In genomic region chr11:63508745-63509144, GRCh38 we compare ENCODE assay signal across 23 cellular contexts. TPM values are rescaled to one million over a fixed set of nuclear protein-coding genes. Genes with fewer than 3 reads are reported as not detected.
"Had no signal": no experiment of that assay in that cellular context is flagged by ENCODE, and none has a peak within 500 bp of the region (broad histone marks: within the 10 kb centered on the region; RNA-seq: fewer than 3 reads in every experiment).

No MANE protein-coding gene starts in this region.

- ATAC-seq: activated CD4-positive, alpha-beta T cell treated with anti-CD3 and anti-CD28 coated beads for 36 hours; gastroesophageal sphincter had no signal

- DNase-seq: activated B cell treated with CpG ODN at 0.5 μM for 24 hours; activated CD4-positive, alpha-beta T cell treated with anti-CD3 and anti-CD28 coated beads, Interleukin-2, amount 50 U/mL, for 4 hours; activated CD8-positive, alpha-beta memory T cell treated with anti-CD3 and anti-CD28 coated beads for 24 hours; activated CD8-positive, alpha-beta memory T cell treated with anti-CD3 and anti-CD28 coated beads, Interleukin-2, amount 50 U/mL, for 4 hours; activated T-cell treated with anti-CD3 and anti-CD28 coated beads, Interleukin-2, amount 50 U/mL, for 24 hours; esophagus squamous epithelium; lower lobe of right lung; naive thymus-derived CD4-positive, alpha-beta T cell; retina; stimulated activated CD4-positive, alpha-beta T cell treated with anti-CD3 and anti-CD28 coated beads, Interleukin-4, amount 100 ng/mL, for 1 hour; T-helper 9 cell had no signal

- H3K27ac Mint-ChIP-seq: activated B cell treated with CpG ODN at 0.5 μM for 24 hours; activated CD4-positive, alpha-beta T cell treated with anti-CD3 and anti-CD28 coated beads for 36 hours; activated naive CD8-positive, alpha-beta T cell; activated T-cell treated with anti-CD3 and anti-CD28 coated beads, Interleukin-2, amount 50 U/mL, for 24 hours; activated T-helper 17 cell treated with anti-CD3 and anti-CD28 coated beads, Interleukin-2, amount 50 U/mL, for 72 hours; progenitor cell of endocrine pancreas had no signal

- H3K36me3 ChIP-seq: breast epithelium, colonic mucosa, esophagus squamous epithelium, gastroesophageal sphincter, lower lobe of right lung, tibial nerve had no signal

- H3K4me3 ChIP-seq: breast epithelium, colonic mucosa, esophagus squamous epithelium, gastroesophageal sphincter, lower lobe of right lung, tibial nerve had no signal

- H3K36me3 Mint-ChIP-seq: activated naive CD8-positive, alpha-beta T cell; naive thymus-derived CD4-positive, alpha-beta T cell had no signal

- H3K9me3 ChIP-seq: breast epithelium, colonic mucosa, esophagus squamous epithelium, gastroesophageal sphincter, lower lobe of right lung, tibial nerve had no signal

- H3K9me3 Mint-ChIP-seq: activated B cell treated with CpG ODN at 0.5 μM for 24 hours; activated T-cell treated with anti-CD3 and anti-CD28 coated beads, Interleukin-2, amount 50 U/mL, for 24 hours; activated T-helper 17 cell treated with anti-CD3 and anti-CD28 coated beads, Interleukin-2, amount 50 U/mL, for 72 hours; naive thymus-derived CD4-positive, alpha-beta T cell; neural crest cell had no signal

- H3K27ac ChIP-seq: breast epithelium, colonic mucosa, esophagus squamous epithelium, gastroesophageal sphincter, lower lobe of right lung, tibial nerve had no signal

- H3K4me1 ChIP-seq: breast epithelium, colonic mucosa had no signal

- H3K27me3 ChIP-seq: breast epithelium, colonic mucosa, esophagus squamous epithelium, gastroesophageal sphincter, tibial nerve had no signal

RNA-seq across cellular contexts. Expression of gene LGALS12, which starts 2.9 kb away (rescaled TPM):
- total RNA-seq: activated B cell treated with CpG ODN at 0.5 μM for 24 hours; activated CD4-positive, alpha-beta T cell treated with anti-CD3 and anti-CD28 coated beads for 36 hours; activated T-helper 17 cell treated with anti-CD3 and anti-CD28 coated beads, Interleukin-2, amount 50 U/mL, for 72 hours; esophagus squamous epithelium; neural crest cell had no signal

RNA-seq across cellular contexts. Expression of gene PLAAT5, which starts 17.8 kb away (rescaled TPM):
- total RNA-seq: activated B cell treated with CpG ODN at 0.5 μM for 24 hours; osteoblast; T-helper 1 cell treated with Interleukin-12 subunit alpha and Interleukin-12 subunit beta and Interleukin-4 antibody, amounts not matched to agents 30 ng/mL and 1 ng/mL, for 36 hours had no signal

RNA-seq across cellular contexts. Expression of gene PLAAT4, which starts 27.9 kb away (rescaled TPM):
- total RNA-seq: neural crest cell, progenitor cell of endocrine pancreas had no signal

RNA-seq across cellular contexts. Expression of gene PLAAT2, which starts 54.4 kb away (rescaled TPM):
- total RNA-seq: activated B cell treated with CpG ODN at 0.5 μM for 24 hours; activated CD4-positive, alpha-beta T cell treated with anti-CD3 and anti-CD28 coated beads for 36 hours; activated T-helper 17 cell treated with anti-CD3 and anti-CD28 coated beads, Interleukin-2, amount 50 U/mL, for 72 hours; gastroesophageal sphincter; neural crest cell; osteoblast; progenitor cell of endocrine pancreas; urinary bladder had no signal
